In genomic region chr12:124745468-124745890, GRCh38 we compare ENCODE assay signal across 9 cellular contexts.
DNase-seq lines count a peak whose midpoint lies in the region; FAIRE-seq and TF ChIP-seq lines count a peak whose summit lies in the region.
"Had no signal": no experiment of that assay in that cellular context is flagged by ENCODE, and none has a peak within 500 bp of the region (broad histone marks: within the 10 kb centered on the region; RNA-seq: fewer than 3 reads in every experiment).

No MANE protein-coding gene starts in this region.

- no peak overlapping the region for H2BK12ac ChIP-seq in neuronal stem cell (ENCODE audit: low read length)

- H3K36me3 ChIP-seq in endothelial cell of umbilical vein (ENCODE audit: control insufficient read depth in 2 of 2, extremely low read depth in 1 of 2, insufficient read depth in 2 of 2, low read length in 2 of 2): no peaks in the 10 kb centered on the region
- H3K36me3 ChIP-seq in neuronal stem cell (replicated peaks in 1 of 2; ENCODE audit: control insufficient read depth in 2 of 2, insufficient read depth in 2 of 2, low read length in 2 of 2): no peaks in the 10 kb centered on the region

- no peaks in the 10 kb centered on the region for H3K9me1 ChIP-seq in endothelial cell of umbilical vein (replicated peaks; ENCODE audit: control insufficient read depth, extremely low read depth, insufficient read depth, low read length)

- TF ChIP-seq POLR2A in endothelial cell of umbilical vein (IDR thresholded peaks at IDR 0.05; ENCODE audit: low read depth, low read length) (no peak), erythroblast (IDR thresholded peaks at IDR 0.05; ENCODE audit: low read length) (no peak)

- peak overlapping the region; percentile 2 for H2AFZ ChIP-seq in endothelial cell of umbilical vein (ENCODE audit: low read depth, low read length)
- peak overlapping the region; percentile 87 for H2AFZ ChIP-seq in neuronal stem cell (ENCODE audit: low read length)

- H3K23ac ChIP-seq in neuronal stem cell (ENCODE audit: low read depth, low read length, poor library complexity): no peak overlapping the region

- no peak overlapping the region for H4K91ac ChIP-seq in neuronal stem cell (ENCODE audit: low read depth, low read length, poor library complexity)

- no peak overlapping the region for H3K14ac ChIP-seq in neuronal stem cell (ENCODE audit: low read length)

- intact Hi-C loops in endothelial cell of umbilical vein (cut with micrococcal nuclease): loop anchor here (5.0 kb wide), 3 partner anchors 163 to 358 kb away; partner anchors contain the start of gene NCOR2

- H3K9me3 ChIP-seq in endothelial cell of umbilical vein (replicated peaks; ENCODE audit: control insufficient read depth, insufficient read depth, low read length) (no peaks in the 10 kb centered on the region), neuronal stem cell (replicated peaks in 1 of 2; ENCODE audit: control insufficient read depth in 2 of 2, insufficient read depth in 1 of 2, low read depth in 1 of 2, low read length in 2 of 2) (no peaks in the 10 kb centered on the region)

- POLR2A ChIA-PET in endothelial cell of umbilical vein (lab: Charles Lee): interaction anchor here (1.2 kb wide), 1 partner anchor 25 kb away, joined by 5 read pairs; no protein-coding TSS in a partner anchor

- no CpG with 5 or more reads among the region's 5 CpGs for WGBS in neuronal stem cell (ENCODE audit: extremely low coverage in 2 of 2, insufficient read length in 2 of 2, insufficient replicate concordance in 1 of 2), 2 donors

- H2AK5ac ChIP-seq in neuronal stem cell (ENCODE audit: low read depth, low read length): no peak overlapping the region

- no peaks in the 10 kb centered on the region for H4K20me1 ChIP-seq in endothelial cell of umbilical vein (replicated peaks; ENCODE audit: control insufficient read depth, extremely low read depth, insufficient read depth, low read length)

- H3K27me3 ChIP-seq in endothelial cell of umbilical vein (ENCODE audit: control insufficient read depth in 2 of 2, insufficient read depth in 2 of 2, low read length in 2 of 2) (no peaks in the 10 kb centered on the region), neuronal stem cell (ENCODE audit: control insufficient read depth in 3 of 3, insufficient read depth in 3 of 3, low read depth in 1 of 3, low read length in 3 of 3) (no peaks in the 10 kb centered on the region)

- no peak overlapping the region for H2BK15ac ChIP-seq in neuronal stem cell (ENCODE audit: low read length)

- H3K9ac ChIP-seq in endothelial cell of umbilical vein (replicated peaks; ENCODE audit: extremely low read depth, insufficient read depth, low read length) (peak overlapping the region; percentile 55), neuronal stem cell (ENCODE audit: low read depth, low read length, poor library complexity) (no peak overlapping the region)

- H3K79me1 ChIP-seq in neuronal stem cell (ENCODE audit: low read depth, low read length): no peaks in the 10 kb centered on the region

- no peaks in the 10 kb centered on the region for H3K79me2 ChIP-seq in endothelial cell of umbilical vein (ENCODE audit: control insufficient read depth, insufficient read depth, low read length)

- H3K4ac ChIP-seq in neuronal stem cell (ENCODE audit: low read length): no peak overlapping the region

- FAIRE-seq in endothelial cell of umbilical vein (lab: Jason Lieb, UNC): peak; percentile 18
- FAIRE-seq: colon had no signal

- TF ChIP-seq CTCF in 22Rv1 (IDR thresholded peaks at IDR 0.05) (no peak), endothelial cell of umbilical vein (IDR thresholded peaks at IDR 0.05; ENCODE audit: extremely low read depth in 1 of 2, insufficient read depth in 1 of 2, low read depth in 1 of 2, low read length in 2 of 2) (no peak)

- H3K4me1 ChIP-seq in endothelial cell of umbilical vein (ENCODE audit: control insufficient read depth, extremely low read depth, insufficient read depth, low read length) (peaks cover 37% of the 10 kb centered on the region), neuronal stem cell (ENCODE audit: control insufficient read depth in 2 of 2, insufficient read depth in 1 of 2, low read depth in 1 of 2, low read length in 2 of 2) (peaks cover 7 to 18% of the 10 kb centered on the region in 2 donors)

- peak overlapping the region; percentile 11 for H3K4me2 ChIP-seq in endothelial cell of umbilical vein (ENCODE audit: insufficient read depth, low read length)
- no peak overlapping the region for H3K4me2 ChIP-seq in neuronal stem cell (ENCODE audit: insufficient read depth, low read length, poor library complexity, severe bottlenecking)

- no peak overlapping the region for H2BK5ac ChIP-seq in neuronal stem cell (ENCODE audit: low read length)

- dilution Hi-C loops in endothelial cell of umbilical vein (cut with MboI; ENCODE audit: extremely low pct_ligation_motif_present, low sequenced_read_pairs): no loop called here

- H3K27ac ChIP-seq in 22Rv1: peak overlapping the region; percentile 79
- peak overlapping the region; percentile 78 for H3K27ac ChIP-seq in endothelial cell of umbilical vein (ENCODE audit: insufficient read depth, low read depth, low read length)
- H3K27ac ChIP-seq in neuronal stem cell (replicated peaks; ENCODE audit: low read length): peak overlapping the region; percentile 74

- H4K8ac ChIP-seq in neuronal stem cell (ENCODE audit: low read depth, low read length): no peak overlapping the region

- DNase-seq in NCI-H1694 treated with DMSO at 0.1 percent for 48 hours (lab: John Stamatoyannopoulos, UW) (peak; percentile 80), endothelial cell of umbilical vein (ENCODE audit: low read depth, low spot score) (no peak), neuronal stem cell (ENCODE audit: low spot score) (no peak), KG1 (lab: John Stamatoyannopoulos, UW) (no peak), erythroblast (lab: John Stamatoyannopoulos, UW) (no peak), SIG-M5 (lab: John Stamatoyannopoulos, UW) (no peak)
- DNase-seq in stimulated activated naive CD4-positive, alpha-beta T cell (lab: John Stamatoyannopoulos, UW): no peak

- H3K18ac ChIP-seq in neuronal stem cell (ENCODE audit: low read length): peak overlapping the region; percentile 78

- CTCF ChIA-PET in endothelial cell of umbilical vein (lab: Charles Lee): interaction anchor here (1.5 to 2.7 kb wide), 2 partner anchors 20 to 25 kb away, joined by 3 to 17 read pairs; no protein-coding TSS in a partner anchor

- no TSS peak for BruUV-seq in endothelial cell of umbilical vein (replicated peaks; lab: Mats Ljungman, UMichigan)

- H2BK120ac ChIP-seq in neuronal stem cell (ENCODE audit: low read depth, low read length): no peak overlapping the region

- no peak overlapping the region for H3K4me3 ChIP-seq in endothelial cell of umbilical vein (replicated peaks in 1 of 3; ENCODE audit: insufficient read depth in 1 of 3, low read depth in 1 of 3, low read length in 3 of 3)
- peak overlapping the region in 1 of 2 donors; percentile 27 for H3K4me3 ChIP-seq in neuronal stem cell (ENCODE audit: low read length in 2 of 2)

TF ChIP-seq in endothelial cell of umbilical vein, 7 proteins besides CTCF, POLR2A, EP300 and RAD21:
- TF ChIP-seq POLR2AphosphoS5 (IDR thresholded peaks at IDR 0.05; ENCODE audit: insufficient read depth, low read depth, low read length) (no peak), EZH2 (IDR thresholded peaks at IDR 0.05; ENCODE audit: borderline replicate concordance, low read depth, low read length, severe bottlenecking) (no peak), GATA2 (IDR thresholded peaks at IDR 0.05; ENCODE audit: insufficient read depth, insufficient read length, low read depth, low read length) (no peak), JUN (IDR thresholded peaks at IDR 0.05; ENCODE audit: borderline replicate concordance, insufficient read depth, insufficient read length, low read depth) (no peak), FOS (IDR thresholded peaks at IDR 0.05; ENCODE audit: borderline replicate concordance, insufficient read depth, low read length) (no peak), MYC (IDR thresholded peaks at IDR 0.05; ENCODE audit: low read depth, low read length) (no peak), MAX (IDR thresholded peaks at IDR 0.05; ENCODE audit: insufficient read depth, insufficient read length) (no peak)
